17 cellular contexts compared by ENCODE assay signal in the genomic region with DNA sequence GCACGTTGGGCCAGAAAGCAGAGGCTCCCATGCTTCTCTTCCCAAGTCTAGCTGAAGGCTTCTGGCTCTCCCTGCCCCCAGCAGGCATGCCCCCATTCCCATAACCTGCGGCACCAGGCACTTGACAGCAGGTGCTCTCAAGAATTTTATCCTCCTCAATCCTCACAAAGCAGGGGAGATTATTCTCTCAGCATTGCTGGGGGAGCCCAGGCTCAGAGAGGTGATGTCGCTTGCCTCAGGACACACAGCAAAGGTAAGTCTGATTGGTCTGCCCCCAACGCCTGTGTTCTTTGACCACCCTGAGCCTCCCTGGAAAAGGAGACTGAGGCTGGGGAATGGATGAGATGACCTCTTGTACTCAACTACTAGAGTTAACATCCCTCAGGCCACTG.
"Had no signal": no experiment of that assay in that cellular context is flagged by ENCODE, and none has a peak within 500 bp of the region (broad histone marks: within the 10 kb centered on the region; RNA-seq: fewer than 3 reads in every experiment).

No MANE protein-coding gene starts in this region.

- H3K9ac ChIP-seq: neural progenitor cell had no signal

- ATAC-seq: activated CD8-positive, alpha-beta T cell treated with anti-CD3 and anti-CD28 coated beads for 36 hours; activated naive CD8-positive, alpha-beta T cell treated with anti-CD3 and anti-CD28 coated beads, Interleukin-2, amount 50 U/mL, for 24 hours; body of pancreas; T-cell had no signal

- H2AFZ ChIP-seq: neural progenitor cell had no signal

- H3K36me3 ChIP-seq: cardiac muscle cell, neural progenitor cell, spleen, thyroid gland, WERI-Rb-1 had no signal

- H3K4me3 ChIP-seq: body of pancreas, cardiac muscle cell, neural progenitor cell, spleen, thyroid gland had no signal

- H3K27me3 ChIP-seq: body of pancreas, cardiac muscle cell, neural progenitor cell, thyroid gland had no signal

- DNase-seq: activated CD4-positive, alpha-beta T cell treated with anti-CD3 and anti-CD28 coated beads, Interleukin-2, amount 10 ng/mL, durations not matched to agents 7 days and 5 days; activated CD4-positive, CD25-positive, alpha-beta regulatory T cell treated with anti-CD3 and anti-CD28 coated beads, Interleukin-2, amount 50 U/mL, for 72 hours; activated CD8-positive, alpha-beta T cell treated with anti-CD3 and anti-CD28 coated beads for 36 hours; activated gamma-delta T cell; activated naive CD4-positive, alpha-beta T cell treated with anti-CD3 and anti-CD28 coated beads, Interleukin-2, amount 50 U/mL, for 16 hours; activated naive CD8-positive, alpha-beta T cell treated with anti-CD3 and anti-CD28 coated beads, Interleukin-2, amount 50 U/mL, for 24 hours; body of pancreas; effector CD8-positive, alpha-beta T cell; retina; spleen; stimulated activated CD4-positive, alpha-beta T cell treated with anti-CD3 and anti-CD28 coated beads, Interleukin-4, amount 100 ng/mL, for 1 hour; stimulated activated naive CD4-positive, alpha-beta T cell treated with Interleukin-2 at 50 U/mL for 16 hours; T-cell; thyroid gland; WERI-Rb-1 had no signal

- H3K9me3 ChIP-seq: body of pancreas, spleen, thyroid gland had no signal

- H3K27ac ChIP-seq: body of pancreas, cardiac muscle cell, neural progenitor cell, spleen, thyroid gland, WERI-Rb-1 had no signal
